Comparison of ENCODE assay signal across 34 cellular contexts in the genomic region with DNA sequence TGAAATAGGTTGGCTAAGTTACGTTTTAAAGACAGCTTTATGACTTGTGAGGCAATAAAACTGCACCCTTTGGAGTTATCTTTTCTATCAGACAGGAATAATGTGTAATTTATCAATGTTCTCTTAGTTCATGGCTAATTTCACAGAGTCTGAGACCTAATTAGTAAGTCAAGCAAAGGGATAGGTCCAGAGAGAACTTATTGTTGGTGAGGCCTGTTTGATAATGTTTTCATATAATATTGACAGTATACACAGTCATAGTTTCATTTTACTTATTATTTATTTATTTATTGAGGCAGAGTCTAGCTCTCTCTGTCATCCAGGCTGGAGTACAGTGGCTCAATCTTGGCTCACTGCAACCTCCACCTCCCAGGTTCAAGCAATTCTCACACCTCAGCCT. TPM values are rescaled to one million over a fixed set of nuclear protein-coding genes. Genes with fewer than 3 reads are reported as not detected.
"Had no signal": no experiment of that assay in that cellular context is flagged by ENCODE, and none has a peak within 500 bp of the region (broad histone marks: within the 10 kb centered on the region; RNA-seq: fewer than 3 reads in every experiment).

No MANE protein-coding gene starts in this region.

- H3K4me1 ChIP-seq: adrenal gland, body of pancreas, gastrocnemius medialis, heart left ventricle had no signal

- H3K4me3 ChIP-seq: adrenal gland, body of pancreas, gastrocnemius medialis, heart left ventricle had no signal

- H3K27ac Mint-ChIP-seq: activated CD4-positive, alpha-beta memory T cell treated with anti-CD3 and anti-CD28 coated beads, Interleukin-2, amount 10 ng/mL, durations not matched to agents 7 days and 5 days; activated CD4-positive, alpha-beta T cell treated with anti-CD3 and anti-CD28 coated beads, Interleukin-2, amount 10 ng/mL, durations not matched to agents 7 days and 5 days; activated naive CD8-positive, alpha-beta T cell treated with anti-CD3 and anti-CD28 coated beads for 36 hours; activated T-helper 1 cell treated with anti-CD3 and anti-CD28 coated beads, Interleukin-12 subunit alpha, Interleukin-12 subunit beta, Interleukin-2, Interleukin-4 antibody, amounts not matched to agents 30 ng/mL and 10 ng/mL and 1 ng/mL, durations not matched to agents 14 hours and 24 hours and 36 hours; activated T-helper 2 cell treated with anti-CD3 and anti-CD28 coated beads, Interferon-gamma antibody, Interleukin-2, Interleukin-4, amounts not matched to agents 10 μg/mL and 5 μg/mL and 100 μg/mL, durations not matched to agents 14 hours and 24 hours and 36 hours; WTC11 had no signal

- ATAC-seq: body of pancreas, esophagus mucosa, gastrocnemius medialis, heart left ventricle, WTC11 had no signal

- H3K27me3 Mint-ChIP-seq: activated CD4-positive, alpha-beta T cell treated with anti-CD3 and anti-CD28 coated beads, Interleukin-2, amount 10 ng/mL, durations not matched to agents 7 days and 5 days; activated naive CD4-positive, alpha-beta T cell treated with anti-CD3 and anti-CD28 coated beads, Interleukin-2, amount 50 U/mL, for 24 hours; activated naive CD8-positive, alpha-beta T cell treated with anti-CD3 and anti-CD28 coated beads for 36 hours; activated naive CD8-positive, alpha-beta T cell treated with anti-CD3 and anti-CD28 coated beads, Interleukin-2, amount 50 U/mL, for 24 hours had no signal

- FAIRE-seq: endometrium, endothelial cell of umbilical vein had no signal

- H3K4me3 Mint-ChIP-seq: activated CD4-positive, alpha-beta memory T cell treated with anti-CD3 and anti-CD28 coated beads, Interleukin-2, amount 10 ng/mL, durations not matched to agents 7 days and 5 days; activated CD4-positive, alpha-beta T cell treated with anti-CD3 and anti-CD28 coated beads, Interleukin-2, amount 10 ng/mL, durations not matched to agents 7 days and 5 days; activated naive CD4-positive, alpha-beta T cell treated with anti-CD3 and anti-CD28 coated beads for 36 hours; activated naive CD4-positive, alpha-beta T cell treated with anti-CD3 and anti-CD28 coated beads, Interleukin-2, amount 50 U/mL, for 24 hours; activated naive CD8-positive, alpha-beta T cell treated with anti-CD3 and anti-CD28 coated beads for 36 hours; activated naive CD8-positive, alpha-beta T cell treated with anti-CD3 and anti-CD28 coated beads, Interleukin-2, amount 50 U/mL, for 24 hours; activated T-helper 1 cell treated with anti-CD3 and anti-CD28 coated beads, Interleukin-12 subunit alpha, Interleukin-12 subunit beta, Interleukin-2, Interleukin-4 antibody, amounts not matched to agents 30 ng/mL and 10 ng/mL and 1 ng/mL, durations not matched to agents 14 hours and 24 hours and 36 hours; WTC11 had no signal

- H3K27ac ChIP-seq: adrenal gland, body of pancreas, foreskin keratinocyte, gastrocnemius medialis, heart left ventricle had no signal

- H3K36me3 ChIP-seq: adrenal gland, gastrocnemius medialis, heart left ventricle had no signal

- H3K9me3 ChIP-seq: adrenal gland, body of pancreas, gastrocnemius medialis had no signal

- DNase-seq: activated CD4-positive, alpha-beta memory T cell treated with anti-CD3 and anti-CD28 coated beads, Interleukin-2, amount 10 ng/mL, durations not matched to agents 7 days and 5 days; activated CD4-positive, alpha-beta T cell treated with anti-CD3 and anti-CD28 coated beads for 1 hour; activated CD4-positive, alpha-beta T cell treated with anti-CD3 and anti-CD28 coated beads for 4 hours; activated CD4-positive, alpha-beta T cell treated with anti-CD3 and anti-CD28 coated beads, Interleukin-2, amount 10 ng/mL, durations not matched to agents 7 days and 5 days; activated CD4-positive, alpha-beta T cell treated with anti-CD3 and anti-CD28 coated beads, Interleukin-2, amount 50 U/mL, for 4 hours; activated effector memory CD4-positive, alpha-beta T cell treated with anti-CD3 and anti-CD28 coated beads, Interleukin-2, amount 50 U/mL, for 16 hours; activated naive CD8-positive, alpha-beta T cell treated with anti-CD3 and anti-CD28 coated beads for 36 hours; activated naive CD8-positive, alpha-beta T cell treated with anti-CD3 and anti-CD28 coated beads, Interleukin-2, amount 50 U/mL, for 24 hours; activated T-cell treated with anti-CD3 and anti-CD28 coated beads, Interleukin-2, amount 50 U/mL, for 1 hour; activated T-cell treated with anti-CD3 and anti-CD28 coated beads, Interleukin-2, amount 50 U/mL, for 48 hours; adrenal gland; amygdala; aorta; body of pancreas; caudate nucleus; cortex of kidney; dermis blood vessel endothelial cell; effector CD8-positive, alpha-beta T cell; foreskin keratinocyte; gastrocnemius medialis; glutamatergic neuron; heart left ventricle; T-helper 1 cell; T-helper 2 cell had no signal

- H3K27me3 ChIP-seq: body of pancreas, foreskin keratinocyte, gastrocnemius medialis had no signal

- H3K4me1 Mint-ChIP-seq: activated CD4-positive, alpha-beta memory T cell treated with anti-CD3 and anti-CD28 coated beads, Interleukin-2, amount 10 ng/mL, durations not matched to agents 7 days and 5 days; activated CD4-positive, alpha-beta T cell treated with anti-CD3 and anti-CD28 coated beads, Interleukin-2, amount 10 ng/mL, durations not matched to agents 7 days and 5 days; WTC11 had no signal

RNA-seq across cellular contexts. Expression of a gene that starts 1.9 kb away (rescaled TPM):
- total RNA-seq: activated CD4-positive, alpha-beta memory T cell treated with anti-CD3 and anti-CD28 coated beads, Interleukin-2, amount 10 ng/mL, durations not matched to agents 7 days and 5 days; activated CD4-positive, alpha-beta T cell treated with anti-CD3 and anti-CD28 coated beads, Interleukin-2, amount 10 ng/mL, durations not matched to agents 7 days and 5 days; activated naive CD4-positive, alpha-beta T cell treated with anti-CD3 and anti-CD28 coated beads for 36 hours; activated naive CD8-positive, alpha-beta T cell treated with anti-CD3 and anti-CD28 coated beads for 36 hours; activated T-helper 1 cell treated with anti-CD3 and anti-CD28 coated beads, Interleukin-12 subunit alpha, Interleukin-12 subunit beta, Interleukin-2, Interleukin-4 antibody, amounts not matched to agents 30 ng/mL and 10 ng/mL and 1 ng/mL, durations not matched to agents 14 hours and 24 hours and 36 hours; activated T-helper 2 cell treated with anti-CD3 and anti-CD28 coated beads, Interferon-gamma antibody, Interleukin-2, Interleukin-4, amounts not matched to agents 10 μg/mL and 5 μg/mL and 100 μg/mL, durations not matched to agents 14 hours and 24 hours and 36 hours; adrenal gland; aorta; body of pancreas; chondrocyte; dermis blood vessel endothelial cell; endothelial cell of umbilical vein; epithelial cell of proximal tubule; gastrocnemius medialis; heart left ventricle; WTC11 had no signal
- polyA plus RNA-seq: adrenal gland, aorta, endothelial cell of umbilical vein, heart left ventricle had no signal

RNA-seq across cellular contexts. Expression of a gene that starts 4.5 kb away (rescaled TPM):
- total RNA-seq: activated CD4-positive, alpha-beta memory T cell treated with anti-CD3 and anti-CD28 coated beads, Interleukin-2, amount 10 ng/mL, durations not matched to agents 7 days and 5 days; activated CD4-positive, alpha-beta T cell treated with anti-CD3 and anti-CD28 coated beads, Interleukin-2, amount 10 ng/mL, durations not matched to agents 7 days and 5 days; activated naive CD4-positive, alpha-beta T cell treated with anti-CD3 and anti-CD28 coated beads for 36 hours; activated naive CD8-positive, alpha-beta T cell treated with anti-CD3 and anti-CD28 coated beads for 36 hours; activated T-helper 1 cell treated with anti-CD3 and anti-CD28 coated beads, Interleukin-12 subunit alpha, Interleukin-12 subunit beta, Interleukin-2, Interleukin-4 antibody, amounts not matched to agents 30 ng/mL and 10 ng/mL and 1 ng/mL, durations not matched to agents 14 hours and 24 hours and 36 hours; activated T-helper 2 cell treated with anti-CD3 and anti-CD28 coated beads, Interferon-gamma antibody, Interleukin-2, Interleukin-4, amounts not matched to agents 10 μg/mL and 5 μg/mL and 100 μg/mL, durations not matched to agents 14 hours and 24 hours and 36 hours; adrenal gland; aorta; body of pancreas; chondrocyte; dermis blood vessel endothelial cell; endothelial cell of umbilical vein; epithelial cell of proximal tubule; foreskin keratinocyte; gastrocnemius medialis; heart left ventricle; WTC11 had no signal
- polyA plus RNA-seq: adrenal gland, aorta, endothelial cell of umbilical vein, foreskin keratinocyte, heart left ventricle had no signal

RNA-seq across cellular contexts. Expression of a gene that starts 10.6 kb away (rescaled TPM):
- total RNA-seq: activated CD4-positive, alpha-beta memory T cell treated with anti-CD3 and anti-CD28 coated beads, Interleukin-2, amount 10 ng/mL, durations not matched to agents 7 days and 5 days; activated CD4-positive, alpha-beta T cell treated with anti-CD3 and anti-CD28 coated beads, Interleukin-2, amount 10 ng/mL, durations not matched to agents 7 days and 5 days; activated naive CD4-positive, alpha-beta T cell treated with anti-CD3 and anti-CD28 coated beads for 36 hours; activated naive CD8-positive, alpha-beta T cell treated with anti-CD3 and anti-CD28 coated beads for 36 hours; activated T-helper 1 cell treated with anti-CD3 and anti-CD28 coated beads, Interleukin-12 subunit alpha, Interleukin-12 subunit beta, Interleukin-2, Interleukin-4 antibody, amounts not matched to agents 30 ng/mL and 10 ng/mL and 1 ng/mL, durations not matched to agents 14 hours and 24 hours and 36 hours; activated T-helper 2 cell treated with anti-CD3 and anti-CD28 coated beads, Interferon-gamma antibody, Interleukin-2, Interleukin-4, amounts not matched to agents 10 μg/mL and 5 μg/mL and 100 μg/mL, durations not matched to agents 14 hours and 24 hours and 36 hours; adrenal gland; aorta; body of pancreas; chondrocyte; dermis blood vessel endothelial cell; endothelial cell of umbilical vein; epithelial cell of proximal tubule; esophagus mucosa; foreskin keratinocyte; gastrocnemius medialis; heart left ventricle; WTC11 had no signal
- polyA plus RNA-seq: adrenal gland, aorta, endothelial cell of umbilical vein, heart left ventricle had no signal

RNA-seq across cellular contexts. Expression of a gene that starts 51.9 kb away (rescaled TPM):
- total RNA-seq: activated CD4-positive, alpha-beta memory T cell treated with anti-CD3 and anti-CD28 coated beads, Interleukin-2, amount 10 ng/mL, durations not matched to agents 7 days and 5 days; activated CD4-positive, alpha-beta T cell treated with anti-CD3 and anti-CD28 coated beads, Interleukin-2, amount 10 ng/mL, durations not matched to agents 7 days and 5 days; activated naive CD4-positive, alpha-beta T cell treated with anti-CD3 and anti-CD28 coated beads for 36 hours; activated naive CD8-positive, alpha-beta T cell treated with anti-CD3 and anti-CD28 coated beads for 36 hours; activated T-helper 1 cell treated with anti-CD3 and anti-CD28 coated beads, Interleukin-12 subunit alpha, Interleukin-12 subunit beta, Interleukin-2, Interleukin-4 antibody, amounts not matched to agents 30 ng/mL and 10 ng/mL and 1 ng/mL, durations not matched to agents 14 hours and 24 hours and 36 hours; adrenal gland; aorta; body of pancreas; chondrocyte; dermis blood vessel endothelial cell; endothelial cell of umbilical vein; epithelial cell of proximal tubule; foreskin keratinocyte; gastrocnemius medialis; heart left ventricle; WTC11 had no signal
- polyA plus RNA-seq: adrenal gland, aorta, endothelial cell of umbilical vein, foreskin keratinocyte, heart left ventricle had no signal
